1 cellular context compared by ENCODE assay signal in the genomic region with DNA sequence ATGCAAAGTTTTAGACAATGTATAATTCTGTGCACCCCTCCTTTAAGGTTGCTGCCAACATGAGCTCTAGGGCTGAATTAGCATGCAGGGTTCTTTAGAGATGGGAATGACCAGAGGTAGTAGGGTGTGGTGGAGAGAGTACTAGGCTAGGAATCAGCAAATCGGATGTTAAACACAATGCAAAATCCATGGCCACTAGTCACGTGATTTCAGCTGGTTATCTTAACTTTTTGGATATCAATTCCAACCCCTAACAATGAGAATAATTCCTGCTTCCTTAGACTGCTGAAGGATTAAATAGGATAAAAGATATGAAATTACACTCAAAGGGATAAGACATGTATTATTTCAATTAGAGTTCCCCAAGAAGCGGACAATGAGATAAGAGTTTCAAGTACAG.
TF ChIP-seq lines count a peak whose summit lies in the region.

No MANE protein-coding gene starts in this region.

TF ChIP-seq in HepG2, 621 proteins besides CTCF, POLR2A, EP300 and RAD21 (continued from another document):
- TF ChIP-seq, protein P1, sequence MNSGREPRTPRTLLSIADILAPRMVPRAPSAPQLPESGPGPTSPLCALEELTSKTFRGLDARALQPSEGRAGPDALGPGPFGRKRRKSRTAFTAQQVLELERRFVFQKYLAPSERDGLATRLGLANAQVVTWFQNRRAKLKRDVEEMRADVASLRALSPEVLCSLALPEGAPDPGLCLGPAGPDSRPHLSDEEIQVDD (CRISPR knock-in tag; IDR thresholded peaks at IDR 0.05; ENCODE audit: borderline replicate concordance) = no peak
